ENCODE assay signal across 8 cellular contexts in the genomic region with DNA sequence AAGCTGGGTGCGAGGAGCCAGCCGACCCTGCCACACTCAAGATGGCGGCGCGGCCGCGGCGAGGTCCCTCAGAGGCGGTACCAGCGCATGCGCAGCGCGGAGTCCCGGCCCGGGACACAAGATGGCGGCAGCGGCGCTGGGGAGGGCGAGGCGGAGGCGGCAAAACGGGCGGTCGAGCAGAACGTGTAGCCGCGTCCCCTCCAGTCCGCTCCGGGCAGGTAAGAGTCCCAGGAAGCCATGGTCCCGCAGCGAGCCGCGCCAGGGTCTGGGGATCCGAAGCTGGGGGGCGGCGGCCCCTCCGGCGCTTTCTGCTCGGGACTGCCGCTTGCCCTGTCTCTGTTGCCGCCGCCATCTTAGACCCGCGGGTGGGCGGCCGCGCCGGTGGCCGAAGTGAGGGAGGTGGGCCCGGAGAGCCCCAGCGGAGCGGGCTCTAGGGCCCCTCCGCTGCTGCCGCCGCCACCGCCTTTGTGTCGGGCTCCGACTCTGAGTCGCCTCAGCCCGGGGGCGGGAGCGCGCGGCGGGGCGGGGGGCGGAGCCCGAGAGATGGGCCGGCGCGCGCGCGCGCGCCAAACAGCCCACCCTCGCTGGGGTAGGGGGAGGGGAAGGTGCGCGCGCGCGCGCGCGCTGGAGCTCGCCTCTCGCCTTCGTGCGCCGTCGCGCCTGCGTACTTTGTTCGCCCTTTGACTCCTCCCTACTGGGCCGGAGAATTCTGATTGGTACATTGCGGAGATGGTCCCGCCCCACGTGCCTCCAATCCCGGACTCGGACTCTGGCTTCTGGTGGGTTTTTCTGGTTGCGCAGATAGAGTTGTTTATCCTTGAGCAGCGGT. TPM values are rescaled to one million over a fixed set of nuclear protein-coding genes. Genes with fewer than 3 reads are reported as not detected.
A peak's percentile ranks its signal among the peaks of the same experiment; 100 is the strongest.
DNase-seq lines count a peak whose midpoint lies in the region; ATAC-seq and TF ChIP-seq lines count a peak whose summit lies in the region.

A gene (plus strand): TSS at position 97 of the 829 bp plus-strand sequence. CDS start 4,317 bp downstream, outside the sequence.

- no peaks in the 10 kb centered on the region for H3K9me3 Mint-ChIP-seq in CD4-positive, alpha-beta T cell
- no peaks in the 10 kb centered on the region for H3K9me3 Mint-ChIP-seq in activated CD4-positive, alpha-beta memory T cell treated with anti-CD3 and anti-CD28 coated beads for 36 hours

- DNase-seq in CD4-positive, alpha-beta T cell = peak; percentile 97 to 99 (median 98)
- peak; percentile 100 for DNase-seq in HK-2 (ENCODE audit: unreplicated experiment)
- DNase-seq in NCI-H82 treated with DMSO at 0.1 percent for 48 hours (lab: John Stamatoyannopoulos, UW; ENCODE audit: unreplicated experiment) = peak; percentile 94
- peak; percentile 99 for DNase-seq in activated CD4-positive, alpha-beta memory T cell treated with anti-CD3 and anti-CD28 coated beads for 36 hours
- DNase-seq in dermis microvascular lymphatic vessel endothelial cell (ENCODE audit: low read depth in 2 of 2) = peak; percentile 96 to 98
- peak; percentile 99 for DNase-seq in right lobe of liver
- peak; percentile 97 for DNase-seq in stimulated activated CD4-positive, alpha-beta T cell treated with anti-CD3 and anti-CD28 coated beads, Interleukin-4, amount 100 ng/mL, for 24 hours

- peaks cover 0 to 23% (median 2%) of the 10 kb centered on the region in 4 donors for H3K36me3 ChIP-seq in right lobe of liver

- peak within 1 kb of the TSS; percentile 99 for H3K27ac ChIP-seq in CD4-positive, alpha-beta T cell (ENCODE audit: low read depth, low read length)
- H3K27ac ChIP-seq in right lobe of liver = peak within 1 kb of the TSS; percentile 96 to 100 (median 100)

- CTCF ChIA-PET in CD4-positive, alpha-beta T cell (lab: Charles Lee) = interaction anchor here (1.3 to 2.3 kb wide), 4 partner anchors 36 to 45 kb away, joined by 3 to 20 read pairs (median 6); a partner anchor contains a TSS
- CTCF ChIA-PET in activated CD4-positive, alpha-beta memory T cell treated with anti-CD3 and anti-CD28 coated beads for 36 hours (lab: Charles Lee) = interaction anchor here (0.9 to 9.2 kb wide), 11 partner anchors 12 to 136 kb away, joined by 3 to 67 read pairs (median 5); a partner anchor contains a TSS

- peaks cover 0 to 19% (median 9%) of the 10 kb centered on the region in 4 donors for H3K4me1 ChIP-seq in right lobe of liver

- H3K27ac Mint-ChIP-seq in CD4-positive, alpha-beta T cell = peak within 1 kb of the TSS; percentile 97
- peak within 1 kb of the TSS; percentile 99 for H3K27ac Mint-ChIP-seq in activated CD4-positive, alpha-beta memory T cell treated with anti-CD3 and anti-CD28 coated beads for 36 hours

- TF ChIP-seq POLR2A in right lobe of liver (IDR thresholded peaks at IDR 0.05) = peak; percentile 99

- no peak for TF ChIP-seq CTCF in CD4-positive, alpha-beta T cell (IDR thresholded peaks at IDR 0.05)
- no peak for TF ChIP-seq CTCF in right lobe of liver (IDR thresholded peaks at IDR 0.05)

- 0% methylated on average over 12 of the region's 102 CpGs for WGBS in right lobe of liver (ENCODE audit: insufficient coverage, low coverage, low lambda C conversion rate, missing lambda C conversion rate)

- peaks cover 48% of the 10 kb centered on the region for H3K36me3 Mint-ChIP-seq in CD4-positive, alpha-beta T cell (ENCODE audit: low read depth)
- peaks cover 23% of the 10 kb centered on the region for H3K36me3 Mint-ChIP-seq in activated CD4-positive, alpha-beta memory T cell treated with anti-CD3 and anti-CD28 coated beads for 36 hours

- peak; percentile 77 for ATAC-seq in CD4-positive, alpha-beta T cell (ENCODE audit: poor library complexity)
- peak; percentile 68 for ATAC-seq in GM19455 (IDR thresholded peaks at IDR 0.05; ENCODE audit: unreplicated experiment)
- ATAC-seq in right lobe of liver = peak; percentile 85 to 94 (median 89)

- POLR2A ChIA-PET in CD4-positive, alpha-beta T cell (lab: Charles Lee) = interaction anchor here (0.8 to 6.8 kb wide), 39 partner anchors 8 to 1049 kb away, joined by 3 to 195 read pairs (median 9); a partner anchor contains a TSS
- POLR2A ChIA-PET in activated CD4-positive, alpha-beta memory T cell treated with anti-CD3 and anti-CD28 coated beads for 36 hours (lab: Charles Lee) = interaction anchor here (0.6 to 3.8 kb wide), 28 partner anchors 9 to 1399 kb away, joined by 3 to 28 read pairs (median 3); a partner anchor contains a TSS

- H3K9me3 ChIP-seq in CD4-positive, alpha-beta T cell (ENCODE audit: control insufficient read depth, low read length) = no peaks in the 10 kb centered on the region
- no peaks in the 10 kb centered on the region for H3K9me3 ChIP-seq in right lobe of liver

- peaks cover 34% of the 10 kb centered on the region for H3K4me1 Mint-ChIP-seq in CD4-positive, alpha-beta T cell (ENCODE audit: low read depth)
- H3K4me1 Mint-ChIP-seq in activated CD4-positive, alpha-beta memory T cell treated with anti-CD3 and anti-CD28 coated beads for 36 hours (ENCODE audit: low read depth) = peaks cover 32% of the 10 kb centered on the region

- no peaks in the 10 kb centered on the region for H3K27me3 ChIP-seq in CD4-positive, alpha-beta T cell (ENCODE audit: control insufficient read depth, insufficient read depth, low read length)
- no peaks in the 10 kb centered on the region for H3K27me3 ChIP-seq in right lobe of liver

- H3K4me3 ChIP-seq in right lobe of liver = peak within 1 kb of the TSS; percentile 89 to 100 (median 100)

- H3K4me3 Mint-ChIP-seq in CD4-positive, alpha-beta T cell = peak within 1 kb of the TSS; percentile 98
- peak within 1 kb of the TSS; percentile 99 for H3K4me3 Mint-ChIP-seq in activated CD4-positive, alpha-beta memory T cell treated with anti-CD3 and anti-CD28 coated beads for 36 hours

- no peaks in the 10 kb centered on the region for H3K27me3 Mint-ChIP-seq in CD4-positive, alpha-beta T cell
- H3K27me3 Mint-ChIP-seq in activated CD4-positive, alpha-beta memory T cell treated with anti-CD3 and anti-CD28 coated beads for 36 hours = no peaks in the 10 kb centered on the region

- intact Hi-C loops in CD4-positive, alpha-beta T cell (cut with DNase I, micrococcal nuclease) = loop anchor here (1.0 to 5.0 kb wide), 9 partner anchors 38 to 472 kb away; a partner anchor contains a TSS
- intact Hi-C loops in activated CD4-positive, alpha-beta memory T cell treated with anti-CD3 and anti-CD28 coated beads for 36 hours (cut with micrococcal nuclease) = loop anchor here (1.0 to 10.0 kb wide), 8 partner anchors 24 to 430 kb away; a partner anchor contains a TSS
- intact Hi-C loops in right lobe of liver (cut with DNase I) = no loop called here

RNA-seq across cellular contexts. Expression of the gene that starts here (rescaled TPM):
- total RNA-seq in CD4-positive, alpha-beta T cell = 100 to 1,000 TPM; 100 TPM
- total RNA-seq in activated CD4-positive, alpha-beta memory T cell treated with anti-CD3 and anti-CD28 coated beads for 36 hours = 10 to 100 TPM; 29.9 to 33.0 TPM
- 7.2 and 11.5 TPM in 2 replicates for total RNA-seq in dermis microvascular lymphatic vessel endothelial cell
- total RNA-seq in right lobe of liver = 10 to 100 TPM in 2 of 6 experiments, 1 to 10 TPM in 4; 7.8 to 12.1 (median 9.5) TPM

Comparison
In these comparisons a context has a peak if more than half of its experiments do, and no peak if none do; other contexts are left out.
1. Peak in every context shown above with its lines: DNase-seq, ATAC-seq, H3K4me3 ChIP-seq and H3K27ac ChIP-seq.
2. intact Hi-C loops: an anchor here in CD4-positive, alpha-beta T cell (1.0 to 5.0 kb wide) and activated CD4-positive, alpha-beta memory T cell treated with anti-CD3 and anti-CD28 coated beads for 36 hours (1.0 to 10.0 kb wide); none called in right lobe of liver.